Comparison of ENCODE assay signal across 1 cellular context in the genomic region with DNA sequence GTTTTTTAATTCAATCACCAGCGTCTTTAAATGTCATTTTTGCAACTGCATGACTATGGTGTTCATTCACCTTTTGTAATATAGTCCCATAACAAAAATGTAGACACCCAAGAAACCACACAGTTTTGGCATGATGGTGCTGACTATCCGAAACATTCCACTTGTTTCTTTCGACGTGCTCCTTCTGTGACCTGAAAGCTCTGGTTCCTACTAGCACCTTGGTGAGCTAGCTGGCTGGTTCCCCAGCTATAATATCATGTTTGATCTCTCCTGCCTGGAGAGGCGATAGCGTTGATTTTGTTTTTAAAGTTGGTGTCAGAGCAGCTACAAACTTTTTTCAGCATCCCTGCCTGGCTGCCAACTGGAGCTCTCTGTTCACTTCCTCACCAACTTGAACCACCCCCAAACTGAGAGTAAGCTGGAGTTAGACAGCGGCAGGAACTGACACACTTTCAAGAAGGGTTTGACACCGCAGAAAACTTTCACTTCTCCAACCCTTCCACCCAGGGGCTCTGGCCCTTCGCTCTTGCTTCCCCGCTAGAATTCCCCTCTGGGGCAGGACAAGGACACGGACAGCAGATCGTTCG.
TF ChIP-seq lines count a peak whose summit lies in the region.

No MANE protein-coding gene starts in this region.

TF ChIP-seq in GM23338, 12 proteins besides CTCF, POLR2A, EP300 and RAD21 (continued from another document):
- TF ChIP-seq, protein P1, sequence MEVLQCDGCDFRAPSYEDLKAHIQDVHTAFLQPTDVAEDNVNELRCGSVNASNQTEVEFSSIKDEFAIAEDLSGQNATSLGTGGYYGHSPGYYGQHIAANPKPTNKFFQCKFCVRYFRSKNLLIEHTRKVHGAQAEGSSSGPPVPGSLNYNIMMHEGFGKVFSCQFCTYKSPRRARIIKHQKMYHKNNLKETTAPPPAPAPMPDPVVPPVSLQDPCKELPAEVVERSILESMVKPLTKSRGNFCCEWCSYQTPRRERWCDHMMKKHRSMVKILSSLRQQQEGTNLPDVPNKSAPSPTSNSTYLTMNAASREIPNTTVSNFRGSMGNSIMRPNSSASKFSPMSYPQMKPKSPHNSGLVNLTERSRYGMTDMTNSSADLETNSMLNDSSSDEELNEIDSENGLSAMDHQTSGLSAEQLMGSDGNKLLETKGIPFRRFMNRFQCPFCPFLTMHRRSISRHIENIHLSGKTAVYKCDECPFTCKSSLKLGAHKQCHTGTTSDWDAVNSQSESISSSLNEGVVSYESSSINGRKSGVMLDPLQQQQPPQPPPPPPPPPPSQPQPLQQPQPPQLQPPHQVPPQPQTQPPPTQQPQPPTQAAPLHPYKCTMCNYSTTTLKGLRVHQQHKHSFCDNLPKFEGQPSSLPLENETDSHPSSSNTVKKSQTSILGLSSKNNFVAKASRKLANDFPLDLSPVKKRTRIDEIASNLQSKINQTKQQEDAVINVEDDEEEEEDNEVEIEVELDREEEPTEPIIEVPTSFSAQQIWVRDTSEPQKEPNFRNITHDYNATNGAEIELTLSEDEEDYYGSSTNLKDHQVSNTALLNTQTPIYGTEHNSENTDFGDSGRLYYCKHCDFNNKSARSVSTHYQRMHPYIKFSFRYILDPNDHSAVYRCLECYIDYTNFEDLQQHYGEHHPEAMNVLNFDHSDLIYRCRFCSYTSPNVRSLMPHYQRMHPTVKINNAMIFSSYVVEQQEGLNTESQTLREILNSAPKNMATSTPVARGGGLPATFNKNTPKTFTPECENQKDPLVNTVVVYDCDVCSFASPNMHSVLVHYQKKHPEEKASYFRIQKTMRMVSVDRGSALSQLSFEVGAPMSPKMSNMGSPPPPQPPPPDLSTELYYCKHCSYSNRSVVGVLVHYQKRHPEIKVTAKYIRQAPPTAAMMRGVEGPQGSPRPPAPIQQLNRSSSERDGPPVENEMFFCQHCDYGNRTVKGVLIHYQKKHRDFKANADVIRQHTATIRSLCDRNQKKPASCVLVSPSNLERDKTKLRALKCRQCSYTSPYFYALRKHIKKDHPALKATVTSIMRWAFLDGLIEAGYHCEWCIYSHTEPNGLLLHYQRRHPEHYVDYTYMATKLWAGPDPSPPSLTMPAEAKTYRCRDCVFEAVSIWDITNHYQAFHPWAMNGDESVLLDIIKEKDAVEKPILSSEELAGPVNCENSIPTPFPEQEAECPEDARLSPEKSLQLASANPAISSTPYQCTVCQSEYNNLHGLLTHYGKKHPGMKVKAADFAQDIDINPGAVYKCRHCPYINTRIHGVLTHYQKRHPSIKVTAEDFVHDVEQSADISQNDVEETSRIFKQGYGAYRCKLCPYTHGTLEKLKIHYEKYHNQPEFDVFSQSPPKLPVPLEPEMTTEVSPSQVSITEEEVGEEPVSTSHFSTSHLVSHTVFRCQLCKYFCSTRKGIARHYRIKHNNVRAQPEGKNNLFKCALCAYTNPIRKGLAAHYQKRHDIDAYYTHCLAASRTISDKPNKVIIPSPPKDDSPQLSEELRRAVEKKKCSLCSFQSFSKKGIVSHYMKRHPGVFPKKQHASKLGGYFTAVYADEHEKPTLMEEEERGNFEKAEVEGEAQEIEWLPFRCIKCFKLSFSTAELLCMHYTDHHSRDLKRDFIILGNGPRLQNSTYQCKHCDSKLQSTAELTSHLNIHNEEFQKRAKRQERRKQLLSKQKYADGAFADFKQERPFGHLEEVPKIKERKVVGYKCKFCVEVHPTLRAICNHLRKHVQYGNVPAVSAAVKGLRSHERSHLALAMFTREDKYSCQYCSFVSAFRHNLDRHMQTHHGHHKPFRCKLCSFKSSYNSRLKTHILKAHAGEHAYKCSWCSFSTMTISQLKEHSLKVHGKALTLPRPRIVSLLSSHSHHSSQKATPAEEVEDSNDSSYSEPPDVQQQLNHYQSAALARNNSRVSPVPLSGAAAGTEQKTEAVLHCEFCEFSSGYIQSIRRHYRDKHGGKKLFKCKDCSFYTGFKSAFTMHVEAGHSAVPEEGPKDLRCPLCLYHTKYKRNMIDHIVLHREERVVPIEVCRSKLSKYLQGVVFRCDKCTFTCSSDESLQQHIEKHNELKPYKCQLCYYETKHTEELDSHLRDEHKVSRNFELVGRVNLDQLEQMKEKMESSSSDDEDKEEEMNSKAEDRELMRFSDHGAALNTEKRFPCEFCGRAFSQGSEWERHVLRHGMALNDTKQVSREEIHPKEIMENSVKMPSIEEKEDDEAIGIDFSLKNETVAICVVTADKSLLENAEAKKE (CRISPR knock-in tag; IDR thresholded peaks at IDR 0.05): no peak
- TF ChIP-seq EZH2phosphoT487 (IDR thresholded peaks at IDR 0.05; ENCODE audit: unreplicated experiment): no peak
